Comparison of ENCODE assay signal across 1 cellular context in genomic region chr4:15400276-15400675, GRCh38.
TF ChIP-seq lines count a peak whose summit lies in the region.

No MANE protein-coding gene starts in this region.

TF ChIP-seq in SK-N-SH treated with all-trans-retinoic acid at 6 μM for 48 hours, 23 proteins besides CTCF, POLR2A, EP300 and RAD21 (continued from another document):
- TF ChIP-seq TSHZ2 (CRISPR knock-in tag; IDR thresholded peaks at IDR 0.05) (no peak), POU6F1 (CRISPR knock-in tag; IDR thresholded peaks at IDR 0.05; ENCODE audit: borderline replicate concordance, low read depth) (no peak), RARB (CRISPR knock-in tag; IDR thresholded peaks at IDR 0.05) (no peak), CSDC2 (CRISPR knock-in tag; IDR thresholded peaks at IDR 0.05) (no peak), TOX (CRISPR knock-in tag; IDR thresholded peaks at IDR 0.05; ENCODE audit: borderline replicate concordance) (no peak), TCF4 (CRISPR knock-in tag; IDR thresholded peaks at IDR 0.05; ENCODE audit: borderline replicate concordance) (no peak), OSR1 (CRISPR knock-in tag; IDR thresholded peaks at IDR 0.05) (no peak), PPARA (CRISPR knock-in tag; IDR thresholded peaks at IDR 0.05; ENCODE audit: borderline replicate concordance) (no peak), BACH2 (CRISPR knock-in tag; IDR thresholded peaks at IDR 0.05; ENCODE audit: borderline replicate concordance) (no peak), ZFP3 (CRISPR knock-in tag; IDR thresholded peaks at IDR 0.05) (no peak), SNAI2 (CRISPR knock-in tag; IDR thresholded peaks at IDR 0.05) (no peak), ARNTL (CRISPR knock-in tag; IDR thresholded peaks at IDR 0.05; ENCODE audit: borderline replicate concordance, low read depth) (no peak), ZC3H10 (CRISPR knock-in tag; IDR thresholded peaks at IDR 0.05) (no peak), ZNF70 (CRISPR knock-in tag; IDR thresholded peaks at IDR 0.05) (no peak), ZNF8 (CRISPR knock-in tag; IDR thresholded peaks at IDR 0.05) (no peak), GLIS3 (CRISPR knock-in tag; IDR thresholded peaks at IDR 0.05) (no peak)
